In genomic region chr14:51544901-51545300, GRCh38 we compare ENCODE assay signal across 19 cellular contexts.
DNase-seq lines count a peak whose midpoint lies in the region; ATAC-seq and TF ChIP-seq lines count a peak whose summit lies in the region.
"Had no signal": no experiment of that assay in that cellular context is flagged by ENCODE, and none has a peak within 500 bp of the region (broad histone marks: within the 10 kb centered on the region; RNA-seq: fewer than 3 reads in every experiment).

No MANE protein-coding gene starts in this region.

- DNase-seq in Panc1 (ENCODE audit: low read depth, low spot score) = no peak
- DNase-seq in epithelial cell of prostate (ENCODE audit: low read depth, low spot score) = no peak
- DNase-seq in osteoblast (ENCODE audit: insufficient read length, low spot score, missing footprints) = no peak
- DNase-seq in activated T-cell treated with anti-CD3 and anti-CD28 coated beads, Interleukin-2, amount 50 U/mL, for 1 hour = no peak
- no peak for DNase-seq in cerebellar cortex (ENCODE audit: low spot score)
- no peak for DNase-seq in heart right ventricle
- DNase-seq: ACHN, DMS79, KG1, MV-4-11, NCI-H1417, NCI-H187 treated with DMSO at 0.1 percent for 48 hours, NCI-H345, NCI-H524 treated with DMSO at 0.1 percent for 48 hours had no signal

- H3K36me3 ChIP-seq in ACC112 (ENCODE audit: insufficient read depth, low read length) (no peaks in the 10 kb centered on the region), Panc1 (ENCODE audit: control insufficient read depth, insufficient read depth, low read length) (no peaks in the 10 kb centered on the region; the same call in 1 of the 2 replicates), osteoblast (ENCODE audit: insufficient read depth, low read length) (no peaks in the 10 kb centered on the region), heart right ventricle (no peaks in the 10 kb centered on the region)

- TF ChIP-seq CTCF in Panc1 (IDR thresholded peaks at IDR 0.05) (no peak), osteoblast (IDR thresholded peaks at IDR 0.05; ENCODE audit: extremely low read depth, low read depth, low read length) (no peak), heart right ventricle (IDR thresholded peaks at IDR 0.05) (no peak)

- no peak overlapping the region for H3K4me2 ChIP-seq in osteoblast (ENCODE audit: insufficient read depth, low read length)

- no peaks in the 10 kb centered on the region for H3K27me3 ChIP-seq in ACC112 (ENCODE audit: insufficient read depth, low read length)
- H3K27me3 ChIP-seq in Panc1 (ENCODE audit: control insufficient read depth, insufficient read depth, low read length) = no peaks in the 10 kb centered on the region
- H3K27me3 ChIP-seq in osteoblast (ENCODE audit: insufficient read depth, low read length) = no peaks in the 10 kb centered on the region
- H3K27me3 ChIP-seq in heart right ventricle = no peaks in the 10 kb centered on the region

- H3K27ac ChIP-seq in ACC112 (ENCODE audit: low read depth, low read length) (0 out of 2 replicates have a peak overlapping the region, but pooled peaks have one; percentile 99), Panc1 (ENCODE audit: low read length) (peak overlapping the region; percentile 85), epithelial cell of prostate (peak overlapping the region; percentile 98), osteoblast (ENCODE audit: low read depth, low read length) (peak overlapping the region; percentile 96), heart right ventricle (no peak overlapping the region)
- H3K27ac ChIP-seq: C4-2B, SK-N-MC had no signal

- H3K4me3 ChIP-seq in ACC112 (ENCODE audit: low read depth, low read length) (no peak overlapping the region), Panc1 (ENCODE audit: low read depth in 2 of 2, low read length in 2 of 2) (peak overlapping the region in 1 of 2 experiments; percentile 21; a peak in 1 of 4 replicates), osteoblast (ENCODE audit: insufficient read depth, low read length) (no peak overlapping the region), heart right ventricle (no peak overlapping the region)
- H3K4me3 ChIP-seq: SK-N-MC had no signal

- CTCF ChIA-PET in Panc1 (lab: Charles Lee) = no interaction called here

- no peaks in the 10 kb centered on the region for H4K20me1 ChIP-seq in osteoblast (ENCODE audit: insufficient read depth, low read length)

- ATAC-seq in Panc1 (no peak), GM21526 (IDR thresholded peaks at IDR 0.05; ENCODE audit: low FRiP score, unreplicated experiment) (no peak), heart right ventricle (no peak)
- ATAC-seq: HepG2 had no signal

- H2AFZ ChIP-seq in ACC112 (ENCODE audit: low read length, unreplicated experiment) (no peak overlapping the region), osteoblast (ENCODE audit: low read length) (peak overlapping the region; percentile 52)

- no peaks in the 10 kb centered on the region for H3K79me2 ChIP-seq in ACC112 (ENCODE audit: control insufficient read depth, insufficient read depth, low read length, unreplicated experiment)
- H3K79me2 ChIP-seq in osteoblast (ENCODE audit: insufficient read depth, low read length) = no peaks in the 10 kb centered on the region

- no TSS peak for BruUV-seq in Panc1 (replicated peaks; lab: Mats Ljungman, UMichigan)

- H3K4me1 ChIP-seq in ACC112 (ENCODE audit: control insufficient read depth, insufficient read depth, low read length, unreplicated experiment) (peaks cover 64% of the 10 kb centered on the region), Panc1 (ENCODE audit: control insufficient read depth, insufficient read depth, low read length) (peaks cover 24% of the 10 kb centered on the region), osteoblast (ENCODE audit: insufficient read depth, low read length) (peaks cover 49% of the 10 kb centered on the region), heart right ventricle (peaks cover 0 to 17% (median 3%) of the 10 kb centered on the region in 9 donors)

- H3K9me3 ChIP-seq in Panc1 (ENCODE audit: control insufficient read depth, insufficient read depth, low read depth, low read length) (no peaks in the 10 kb centered on the region), osteoblast (ENCODE audit: low read depth, low read length) (no peaks in the 10 kb centered on the region), heart right ventricle (no peaks in the 10 kb centered on the region)

- 83 to 85% methylated on average over 3 of the region's 3 CpGs for WGBS in heart right ventricle, 2 donors

- in situ Hi-C loops in Panc1 (cut with HindIII; ENCODE audit: low pct_unique_long_range_greater_than_20kb, low sequenced_read_pairs) = no loop called here

- POLR2A ChIA-PET in Panc1 (lab: Charles Lee) = no interaction called here

- intact Hi-C loops in Panc1 (cut with micrococcal nuclease; ENCODE audit: unreplicated experiment) (no loop called here), heart right ventricle (cut with DNase I) (no loop called here)

Comparison
In these comparisons a context has a peak if more than half of its experiments do, and no peak if none do; other contexts are left out.
1. H3K27ac ChIP-seq: peak in ACC112 (single experiment), Panc1 (single experiment), epithelial cell of prostate (single experiment) and osteoblast (single experiment); none in heart right ventricle (0 of 10).